In genomic region chr5:124996023-124996763, GRCh38 we compare ENCODE assay signal across 12 cellular contexts.
DNase-seq lines count a peak whose midpoint lies in the region.
"Had no signal": no experiment of that assay in that cellular context is flagged by ENCODE, and none has a peak within 500 bp of the region (broad histone marks: within the 10 kb centered on the region; RNA-seq: fewer than 3 reads in every experiment).

No MANE protein-coding gene starts in this region.

- in situ Hi-C loops in GM23248 (cut with MboI) = no loop called here

- no peak overlapping the region for H3K4ac ChIP-seq in mesenchymal stem cell (ENCODE audit: low read depth in 1 of 2, low read length in 2 of 2)

- H3K4me2 ChIP-seq in mesenchymal stem cell (ENCODE audit: low read length, poor library complexity, severe bottlenecking) (no peak overlapping the region), GM23248 (ENCODE audit: unreplicated experiment) (no peak overlapping the region)

- H2BK12ac ChIP-seq in mesenchymal stem cell (ENCODE audit: low read length in 2 of 2) = peak overlapping the region in 1 of 2 experiments; percentile 31

- H3K4me3 ChIP-seq in NT2/D1 (ENCODE audit: insufficient read length, low read depth) (no peak overlapping the region), mesenchymal stem cell (ENCODE audit: insufficient read depth in 1 of 2, low read depth in 1 of 2, low read length in 2 of 2) (no peak overlapping the region), GM23248 (no peak overlapping the region)

- H3K14ac ChIP-seq in mesenchymal stem cell (ENCODE audit: low read length in 2 of 2) = no peak overlapping the region

- H3K36me3 ChIP-seq in NT2/D1 (ENCODE audit: insufficient read depth, insufficient read length, low read length) (no peaks in the 10 kb centered on the region), mesenchymal stem cell (ENCODE audit: control insufficient read depth in 1 of 2, insufficient read depth in 2 of 2, low read depth in 1 of 2, low read length in 2 of 2) (no peaks in the 10 kb centered on the region), GM23248 (ENCODE audit: low read depth) (no peaks in the 10 kb centered on the region)

- peak overlapping the region in 1 of 2 experiments; percentile 43 for H3K18ac ChIP-seq in mesenchymal stem cell (ENCODE audit: low read depth in 1 of 2, low read length in 2 of 2)

- no peak overlapping the region for H2BK5ac ChIP-seq in mesenchymal stem cell (ENCODE audit: low read depth, low read length, poor library complexity, severe bottlenecking)

- no peak overlapping the region for H2BK15ac ChIP-seq in mesenchymal stem cell (ENCODE audit: low read depth, poor library complexity, severe bottlenecking)

- no peak overlapping the region for H2AFZ ChIP-seq in mesenchymal stem cell (ENCODE audit: low read depth, low read length)
- H2AFZ ChIP-seq in GM23248 = no peak overlapping the region

- DNase-seq in DMS114 treated with DMSO at 0.1 percent for 48 hours (lab: John Stamatoyannopoulos, UW; ENCODE audit: unreplicated experiment) = peak; percentile 56
- DNase-seq in NT2/D1 (ENCODE audit: low read depth, low spot score) = peak; percentile 54
- DNase-seq in dermis blood vessel endothelial cell = peak; percentile 4
- peak; percentile 56 for DNase-seq in mesenchymal stem cell
- DNase-seq in GM23248 = no peak
- no peak for DNase-seq in retina
- no peak for DNase-seq in OCI-M1 (lab: John Stamatoyannopoulos, UW)
- no peak for DNase-seq in DMS79 (lab: John Stamatoyannopoulos, UW)
- DNase-seq: activated CD4-positive, alpha-beta memory T cell treated with anti-CD3 and anti-CD28 coated beads, Interleukin-2, amount 10 ng/mL, durations not matched to agents 7 days and 5 days; amygdala; COR-L47; left ventricle myocardium superior had no signal

- H3K79me2 ChIP-seq in GM23248 (ENCODE audit: insufficient read depth) = no peaks in the 10 kb centered on the region

- WGBS in mesenchymal stem cell = 73% methylated on average over 3 of the region's 4 CpGs
- 89 to 90% methylated on average over 4 of the region's 4 CpGs for WGBS in GM23248 (ENCODE audit: low coverage in 1 of 2, low lambda C conversion rate in 2 of 2, missing lambda C conversion rate in 2 of 2), 2 experiments

- H3K23ac ChIP-seq in mesenchymal stem cell (ENCODE audit: low read length in 2 of 2) = no peak overlapping the region

- H4K8ac ChIP-seq in mesenchymal stem cell (ENCODE audit: low read length) = no peak overlapping the region

- peak overlapping the region; percentile 74 for H3K27ac ChIP-seq in mesenchymal stem cell (ENCODE audit: low read length, poor library complexity, severe bottlenecking)
- H3K27ac ChIP-seq in GM23248 = no peak overlapping the region

- 0 out of 2 replicates have a peak, but pooled peaks cover 4% of the 10 kb centered on the region for H3F3A ChIP-seq in GM23248 (ENCODE audit: insufficient read depth)

- peak overlapping the region; percentile 86 for H2AK5ac ChIP-seq in mesenchymal stem cell (ENCODE audit: low read length, severe bottlenecking)

- H3K27me3 ChIP-seq in NT2/D1 (ENCODE audit: insufficient read depth, insufficient read length) (no peaks in the 10 kb centered on the region), mesenchymal stem cell (ENCODE audit: control insufficient read depth in 1 of 2, insufficient read depth in 1 of 2, low read length in 2 of 2) (no peaks in the 10 kb centered on the region), GM23248 (replicated peaks; ENCODE audit: insufficient read depth) (no peaks in the 10 kb centered on the region)

- peak overlapping the region; percentile 49 for H2BK120ac ChIP-seq in mesenchymal stem cell (ENCODE audit: low read depth, low read length)

- H3K4me1 ChIP-seq in NT2/D1 (ENCODE audit: insufficient read depth, insufficient read length) = no peaks in the 10 kb centered on the region
- H3K4me1 ChIP-seq in mesenchymal stem cell (ENCODE audit: control insufficient read depth, insufficient read depth, low read depth, low read length) = peaks cover 4% of the 10 kb centered on the region
- peaks cover 7% of the 10 kb centered on the region; the same call in 1 of the 2 replicates for H3K4me1 ChIP-seq in GM23248 (ENCODE audit: insufficient read depth)

- H3K9me2 ChIP-seq in GM23248 (ENCODE audit: insufficient read depth) = no peaks in the 10 kb centered on the region

- H4K91ac ChIP-seq in mesenchymal stem cell (ENCODE audit: low read length) = no peak overlapping the region

- no peaks in the 10 kb centered on the region for H3K79me1 ChIP-seq in mesenchymal stem cell (replicated peaks; ENCODE audit: low read length, poor library complexity, severe bottlenecking)

- H3K9ac ChIP-seq in NT2/D1 (ENCODE audit: insufficient read length, low read depth) (no peak overlapping the region), mesenchymal stem cell (ENCODE audit: low read length) (no peak overlapping the region), GM23248 (no peak overlapping the region)

- H4K20me1 ChIP-seq in GM23248 (ENCODE audit: insufficient read depth) = no peaks in the 10 kb centered on the region

- H3K9me3 ChIP-seq in NT2/D1 (ENCODE audit: insufficient read depth, low read length) (no peaks in the 10 kb centered on the region), mesenchymal stem cell (ENCODE audit: control insufficient read depth, low read length) (no peaks in the 10 kb centered on the region), GM23248 (ENCODE audit: low read depth) (no peaks in the 10 kb centered on the region)

Comparison
In these comparisons a context has a peak if more than half of its experiments do, and no peak if none do; other contexts are left out.
1. DNase-seq: peak in DMS114 treated with DMSO at 0.1 percent for 48 hours (single experiment), NT2/D1 (single experiment), dermis blood vessel endothelial cell (single experiment) and mesenchymal stem cell (single experiment); none in GM23248 (single experiment), retina (single experiment), OCI-M1 (single experiment) and DMS79 (single experiment).